Comparison of ENCODE assay signal across 8 cellular contexts in genomic region chr11:63986156-63986931, GRCh38. TPM values are rescaled to one million over a fixed set of nuclear protein-coding genes. Genes with fewer than 3 reads are reported as not detected.
DNase-seq lines count a peak whose midpoint lies in the region; ATAC-seq lines count a peak whose summit lies in the region.

Gene OTUB1, plus strand, starts transcription at chr11:63986438. Its CDS starts 19 bp downstream, at chr11:63986457.

- peak within 1 kb of the TSS; percentile 98 to 99 (median 98) for H3K4me3 Mint-ChIP-seq in CD4-positive, CD25-positive, alpha-beta regulatory T cell
- peak within 1 kb of the TSS; percentile 98 to 99 for H3K4me3 Mint-ChIP-seq in effector memory CD8-positive, alpha-beta T cell

- H3K4me1 ChIP-seq in CD4-positive, CD25-positive, alpha-beta regulatory T cell (ENCODE audit: control insufficient read depth, insufficient read depth, low read length, poor library complexity, severe bottlenecking), result peaks cover 31% of the 10 kb centered on the region

- H3K9me3 Mint-ChIP-seq in CD4-positive, CD25-positive, alpha-beta regulatory T cell, result no peaks in the 10 kb centered on the region
- no peaks in the 10 kb centered on the region for H3K9me3 Mint-ChIP-seq in effector memory CD8-positive, alpha-beta T cell

- peak within 1 kb of the TSS; percentile 93 for H3K27ac ChIP-seq in CD4-positive, CD25-positive, alpha-beta regulatory T cell (ENCODE audit: insufficient read depth, low read length, poor library complexity, severe bottlenecking)

- peaks cover 4% of the 10 kb centered on the region for H3K27me3 Mint-ChIP-seq in CD4-positive, CD25-positive, alpha-beta regulatory T cell
- no peaks in the 10 kb centered on the region for H3K27me3 Mint-ChIP-seq in effector memory CD8-positive, alpha-beta T cell

- peak within 1 kb of the TSS; percentile 79 for H3K4me3 ChIP-seq in CD4-positive, CD25-positive, alpha-beta regulatory T cell (ENCODE audit: low read depth, low read length)

- no peaks in the 10 kb centered on the region for H3K27me3 ChIP-seq in CD4-positive, CD25-positive, alpha-beta regulatory T cell (ENCODE audit: control insufficient read depth, insufficient read depth, low read length)

- H3K27ac Mint-ChIP-seq in CD4-positive, CD25-positive, alpha-beta regulatory T cell, result peak within 1 kb of the TSS; percentile 97 to 99 (median 99)
- peak within 1 kb of the TSS; percentile 98 to 99 for H3K27ac Mint-ChIP-seq in effector memory CD8-positive, alpha-beta T cell

- no peaks in the 10 kb centered on the region for H3K36me3 Mint-ChIP-seq in CD4-positive, CD25-positive, alpha-beta regulatory T cell
- peaks cover 49% of the 10 kb centered on the region for H3K36me3 Mint-ChIP-seq in effector memory CD8-positive, alpha-beta T cell (ENCODE audit: insufficient read depth)

- peaks cover 5 to 39% (median 25%) of the 10 kb centered on the region in 4 donors for H3K4me1 Mint-ChIP-seq in CD4-positive, CD25-positive, alpha-beta regulatory T cell
- H3K4me1 Mint-ChIP-seq in effector memory CD8-positive, alpha-beta T cell (ENCODE audit: low read depth in 2 of 2), result peaks cover 24 to 25% of the 10 kb centered on the region in 2 donors

- CTCF ChIA-PET in activated CD8-positive, alpha-beta memory T cell treated with anti-CD3 and anti-CD28 coated beads for 36 hours (lab: Charles Lee), result interaction anchor here (1.0 to 4.8 kb wide), 5 partner anchors 12 to 163 kb away, joined by 3 to 29 read pairs (median 4); partner anchors contain the start of gene COX8A

- no peaks in the 10 kb centered on the region for H3K9me3 ChIP-seq in CD4-positive, CD25-positive, alpha-beta regulatory T cell (ENCODE audit: control insufficient read depth in 2 of 2, low read length in 2 of 2)

- POLR2A ChIA-PET in activated CD8-positive, alpha-beta memory T cell treated with anti-CD3 and anti-CD28 coated beads for 36 hours (lab: Charles Lee), result no interaction called here

- H3K36me3 ChIP-seq in CD4-positive, CD25-positive, alpha-beta regulatory T cell (ENCODE audit: control insufficient read depth, insufficient read depth, low read length), result peaks cover 26% of the 10 kb centered on the region

- ATAC-seq in CD4-positive, CD25-positive, alpha-beta regulatory T cell (ENCODE audit: low read depth in 2 of 2), result peak; percentile 89 to 92
- peak; percentile 86 for ATAC-seq in GM19455 (IDR thresholded peaks at IDR 0.05; ENCODE audit: unreplicated experiment)
- peak; percentile 90 for ATAC-seq in effector memory CD8-positive, alpha-beta T cell (replicated peaks)

- DNase-seq in CD4-positive, CD25-positive, alpha-beta regulatory T cell, result peak; percentile 84 to 93 (median 88)
- DNase-seq in HS-5 (ENCODE audit: low read depth), result peak; percentile 60
- DNase-seq in NOMO-1 (lab: John Stamatoyannopoulos, UW; ENCODE audit: unreplicated experiment in 2 of 2), result peak; percentile 81 to 88
- DNase-seq in effector memory CD8-positive, alpha-beta T cell, result peak; percentile 74 to 80 (median 77)
- peak; percentile 89 for DNase-seq in medulla oblongata (ENCODE audit: extremely low spot score)
- DNase-seq in stimulated activated CD8-positive, alpha-beta memory T cell treated with anti-CD3 and anti-CD28 coated beads, Interleukin-12 subunit alpha, Interleukin-12 subunit beta, amount 100 ng/mL, for 1 hour (ENCODE audit: low read depth), result peak; percentile 77

RNA-seq across cellular contexts. Expression of gene OTUB1, which starts in this region (rescaled TPM):
- 78.6 TPM for total RNA-seq in CD4-positive, CD25-positive, alpha-beta regulatory T cell
- 100 to 1,000 TPM; 156 to 216 (median 166) TPM for polyA plus RNA-seq in CD4-positive, CD25-positive, alpha-beta regulatory T cell
- 10 to 100 TPM; 74.6 to 79.8 TPM for total RNA-seq in activated CD8-positive, alpha-beta memory T cell treated with anti-CD3 and anti-CD28 coated beads for 36 hours

Comparison
In these comparisons a context has a peak if more than half of its experiments do, and no peak if none do; other contexts are left out.
1. Peak in every context shown above with its lines: DNase-seq, ATAC-seq, H3K4me3 ChIP-seq and H3K27ac ChIP-seq.